In the genomic region with DNA sequence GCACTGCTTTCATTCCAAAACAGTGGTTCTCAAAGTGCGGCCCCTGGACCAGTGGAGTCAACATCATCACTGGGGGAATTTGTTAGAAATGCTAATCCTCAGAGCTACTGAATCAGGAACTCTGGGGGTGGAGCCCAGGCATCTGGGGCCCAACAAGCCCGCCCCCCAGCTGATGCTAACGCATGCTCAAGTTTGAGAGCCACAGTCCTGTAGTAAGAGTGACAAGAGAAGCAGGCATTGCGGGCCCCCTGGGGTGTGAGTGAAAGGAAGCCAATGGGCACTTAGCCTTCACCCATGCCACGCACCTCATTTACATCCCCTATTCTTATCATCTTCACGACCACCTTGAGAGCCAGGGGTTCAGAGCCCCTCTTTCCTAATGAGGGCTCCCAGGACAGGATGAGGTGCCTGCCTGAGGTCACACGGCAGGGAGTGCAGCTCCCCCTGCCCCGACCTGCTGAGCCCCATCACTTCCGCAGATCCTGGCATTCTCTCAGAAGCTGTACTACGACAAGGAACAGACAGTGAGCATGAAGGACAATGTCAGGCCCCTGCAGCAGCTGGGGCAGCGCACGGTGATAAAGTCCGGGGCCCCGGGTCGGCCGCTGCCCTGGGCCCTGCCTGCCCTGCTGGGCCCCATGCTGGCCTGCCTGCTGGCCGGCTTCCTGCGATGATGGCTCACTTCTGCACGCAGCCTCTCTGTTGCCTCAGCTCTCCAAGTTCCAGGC, we compare ENCODE assay signal across 2 cellular contexts.
TF ChIP-seq lines count a peak whose summit lies in the region.

No MANE protein-coding gene starts in this region.

TF ChIP-seq in GM23338, 12 proteins besides CTCF, POLR2A, EP300 and RAD21:
- no peak for TF ChIP-seq POLR2AphosphoS5 (IDR thresholded peaks at IDR 0.05; ENCODE audit: low read depth)
- TF ChIP-seq, protein P1, sequence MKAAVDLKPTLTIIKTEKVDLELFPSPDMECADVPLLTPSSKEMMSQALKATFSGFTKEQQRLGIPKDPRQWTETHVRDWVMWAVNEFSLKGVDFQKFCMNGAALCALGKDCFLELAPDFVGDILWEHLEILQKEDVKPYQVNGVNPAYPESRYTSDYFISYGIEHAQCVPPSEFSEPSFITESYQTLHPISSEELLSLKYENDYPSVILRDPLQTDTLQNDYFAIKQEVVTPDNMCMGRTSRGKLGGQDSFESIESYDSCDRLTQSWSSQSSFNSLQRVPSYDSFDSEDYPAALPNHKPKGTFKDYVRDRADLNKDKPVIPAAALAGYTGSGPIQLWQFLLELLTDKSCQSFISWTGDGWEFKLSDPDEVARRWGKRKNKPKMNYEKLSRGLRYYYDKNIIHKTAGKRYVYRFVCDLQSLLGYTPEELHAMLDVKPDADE (IDR thresholded peaks at IDR 0.05): 0 out of 2 replicates have a peak, but pooled peaks have one; percentile 19

TF ChIP-seq in GM12878, 131 proteins besides CTCF, POLR2A, EP300 and RAD21:
- no peak for TF ChIP-seq HDAC6 (IDR thresholded peaks at IDR 0.05; ENCODE audit: unreplicated experiment)
- TF ChIP-seq, protein P2, sequence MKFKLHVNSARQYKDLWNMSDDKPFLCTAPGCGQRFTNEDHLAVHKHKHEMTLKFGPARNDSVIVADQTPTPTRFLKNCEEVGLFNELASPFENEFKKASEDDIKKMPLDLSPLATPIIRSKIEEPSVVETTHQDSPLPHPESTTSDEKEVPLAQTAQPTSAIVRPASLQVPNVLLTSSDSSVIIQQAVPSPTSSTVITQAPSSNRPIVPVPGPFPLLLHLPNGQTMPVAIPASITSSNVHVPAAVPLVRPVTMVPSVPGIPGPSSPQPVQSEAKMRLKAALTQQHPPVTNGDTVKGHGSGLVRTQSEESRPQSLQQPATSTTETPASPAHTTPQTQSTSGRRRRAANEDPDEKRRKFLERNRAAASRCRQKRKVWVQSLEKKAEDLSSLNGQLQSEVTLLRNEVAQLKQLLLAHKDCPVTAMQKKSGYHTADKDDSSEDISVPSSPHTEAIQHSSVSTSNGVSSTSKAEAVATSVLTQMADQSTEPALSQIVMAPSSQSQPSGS (IDR thresholded peaks at IDR 0.05; ENCODE audit: low read length): no peak
- no peak for TF ChIP-seq FOS (IDR thresholded peaks at IDR 0.05; ENCODE audit: borderline replicate concordance, extremely low read depth, insufficient read length)
- TF ChIP-seq, protein P3, sequence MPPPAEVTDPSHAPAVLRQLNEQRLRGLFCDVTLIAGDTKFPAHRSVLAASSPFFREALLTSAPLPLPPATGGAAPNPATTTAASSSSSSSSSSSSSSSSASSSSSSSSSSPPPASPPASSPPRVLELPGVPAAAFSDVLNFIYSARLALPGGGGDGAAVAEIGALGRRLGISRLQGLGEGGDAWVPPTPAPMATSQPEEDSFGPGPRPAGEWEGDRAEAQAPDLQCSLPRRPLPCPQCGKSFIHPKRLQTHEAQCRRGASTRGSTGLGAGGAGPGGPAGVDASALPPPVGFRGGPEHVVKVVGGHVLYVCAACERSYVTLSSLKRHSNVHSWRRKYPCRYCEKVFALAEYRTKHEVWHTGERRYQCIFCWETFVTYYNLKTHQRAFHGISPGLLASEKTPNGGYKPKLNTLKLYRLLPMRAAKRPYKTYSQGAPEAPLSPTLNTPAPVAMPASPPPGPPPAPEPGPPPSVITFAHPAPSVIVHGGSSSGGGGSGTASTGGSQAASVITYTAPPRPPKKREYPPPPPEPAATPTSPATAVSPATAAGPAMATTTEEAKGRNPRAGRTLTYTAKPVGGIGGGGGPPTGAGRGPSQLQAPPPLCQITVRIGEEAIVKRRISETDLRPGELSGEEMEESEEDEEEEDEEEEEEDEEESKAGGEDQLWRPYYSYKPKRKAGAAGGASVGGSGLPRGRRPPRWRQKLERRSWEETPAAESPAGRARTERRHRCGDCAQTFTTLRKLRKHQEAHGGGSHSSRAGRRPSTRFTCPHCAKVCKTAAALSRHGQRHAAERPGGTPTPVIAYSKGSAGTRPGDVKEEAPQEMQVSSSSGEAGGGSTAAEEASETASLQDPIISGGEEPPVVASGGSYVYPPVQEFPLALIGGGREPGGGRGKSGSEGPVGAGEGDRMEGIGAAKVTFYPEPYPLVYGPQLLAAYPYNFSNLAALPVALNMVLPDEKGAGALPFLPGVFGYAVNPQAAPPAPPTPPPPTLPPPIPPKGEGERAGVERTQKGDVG (CRISPR knock-in tag; IDR thresholded peaks at IDR 0.05): no peak
- TF ChIP-seq PML (IDR thresholded peaks at IDR 0.05; ENCODE audit: low read length): no peak
- TF ChIP-seq STAT1 (conservative IDR thresholded peaks at IDR 0.05): no peak
- TF ChIP-seq, protein P4, sequence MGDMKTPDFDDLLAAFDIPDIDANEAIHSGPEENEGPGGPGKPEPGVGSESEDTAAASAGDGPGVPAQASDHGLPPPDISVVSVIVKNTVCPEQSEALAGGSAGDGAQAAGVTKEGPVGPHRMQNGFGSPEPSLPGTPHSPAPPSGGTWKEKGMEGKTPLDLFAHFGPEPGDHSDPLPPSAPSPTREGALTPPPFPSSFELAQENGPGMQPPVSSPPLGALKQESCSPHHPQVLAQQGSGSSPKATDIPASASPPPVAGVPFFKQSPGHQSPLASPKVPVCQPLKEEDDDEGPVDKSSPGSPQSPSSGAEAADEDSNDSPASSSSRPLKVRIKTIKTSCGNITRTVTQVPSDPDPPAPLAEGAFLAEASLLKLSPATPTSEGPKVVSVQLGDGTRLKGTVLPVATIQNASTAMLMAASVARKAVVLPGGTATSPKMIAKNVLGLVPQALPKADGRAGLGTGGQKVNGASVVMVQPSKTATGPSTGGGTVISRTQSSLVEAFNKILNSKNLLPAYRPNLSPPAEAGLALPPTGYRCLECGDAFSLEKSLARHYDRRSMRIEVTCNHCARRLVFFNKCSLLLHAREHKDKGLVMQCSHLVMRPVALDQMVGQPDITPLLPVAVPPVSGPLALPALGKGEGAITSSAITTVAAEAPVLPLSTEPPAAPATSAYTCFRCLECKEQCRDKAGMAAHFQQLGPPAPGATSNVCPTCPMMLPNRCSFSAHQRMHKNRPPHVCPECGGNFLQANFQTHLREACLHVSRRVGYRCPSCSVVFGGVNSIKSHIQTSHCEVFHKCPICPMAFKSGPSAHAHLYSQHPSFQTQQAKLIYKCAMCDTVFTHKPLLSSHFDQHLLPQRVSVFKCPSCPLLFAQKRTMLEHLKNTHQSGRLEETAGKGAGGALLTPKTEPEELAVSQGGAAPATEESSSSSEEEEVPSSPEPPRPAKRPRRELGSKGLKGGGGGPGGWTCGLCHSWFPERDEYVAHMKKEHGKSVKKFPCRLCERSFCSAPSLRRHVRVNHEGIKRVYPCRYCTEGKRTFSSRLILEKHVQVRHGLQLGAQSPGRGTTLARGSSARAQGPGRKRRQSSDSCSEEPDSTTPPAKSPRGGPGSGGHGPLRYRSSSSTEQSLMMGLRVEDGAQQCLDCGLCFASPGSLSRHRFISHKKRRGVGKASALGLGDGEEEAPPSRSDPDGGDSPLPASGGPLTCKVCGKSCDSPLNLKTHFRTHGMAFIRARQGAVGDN (IDR thresholded peaks at IDR 0.05): no peak
- TF ChIP-seq, protein P5, sequence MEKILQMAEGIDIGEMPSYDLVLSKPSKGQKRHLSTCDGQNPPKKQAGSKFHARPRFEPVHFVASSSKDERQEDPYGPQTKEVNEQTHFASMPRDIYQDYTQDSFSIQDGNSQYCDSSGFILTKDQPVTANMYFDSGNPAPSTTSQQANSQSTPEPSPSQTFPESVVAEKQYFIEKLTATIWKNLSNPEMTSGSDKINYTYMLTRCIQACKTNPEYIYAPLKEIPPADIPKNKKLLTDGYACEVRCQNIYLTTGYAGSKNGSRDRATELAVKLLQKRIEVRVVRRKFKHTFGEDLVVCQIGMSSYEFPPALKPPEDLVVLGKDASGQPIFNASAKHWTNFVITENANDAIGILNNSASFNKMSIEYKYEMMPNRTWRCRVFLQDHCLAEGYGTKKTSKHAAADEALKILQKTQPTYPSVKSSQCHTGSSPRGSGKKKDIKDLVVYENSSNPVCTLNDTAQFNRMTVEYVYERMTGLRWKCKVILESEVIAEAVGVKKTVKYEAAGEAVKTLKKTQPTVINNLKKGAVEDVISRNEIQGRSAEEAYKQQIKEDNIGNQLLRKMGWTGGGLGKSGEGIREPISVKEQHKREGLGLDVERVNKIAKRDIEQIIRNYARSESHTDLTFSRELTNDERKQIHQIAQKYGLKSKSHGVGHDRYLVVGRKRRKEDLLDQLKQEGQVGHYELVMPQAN (conservative IDR thresholded peaks at IDR 0.05): no peak
- TF ChIP-seq ASH2L (IDR thresholded peaks at IDR 0.05; ENCODE audit: borderline replicate concordance, low read depth): no peak
- TF ChIP-seq, protein P6, sequence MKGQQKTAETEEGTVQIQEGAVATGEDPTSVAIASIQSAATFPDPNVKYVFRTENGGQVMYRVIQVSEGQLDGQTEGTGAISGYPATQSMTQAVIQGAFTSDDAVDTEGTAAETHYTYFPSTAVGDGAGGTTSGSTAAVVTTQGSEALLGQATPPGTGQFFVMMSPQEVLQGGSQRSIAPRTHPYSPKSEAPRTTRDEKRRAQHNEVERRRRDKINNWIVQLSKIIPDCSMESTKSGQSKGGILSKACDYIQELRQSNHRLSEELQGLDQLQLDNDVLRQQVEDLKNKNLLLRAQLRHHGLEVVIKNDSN (IDR thresholded peaks at IDR 0.05; ENCODE audit: borderline replicate concordance, extremely low read length, insufficient read depth, low read depth, low read length): no peak
- TF ChIP-seq CHD1 (IDR thresholded peaks at IDR 0.05; ENCODE audit: low read depth, low read length): no peak
- TF ChIP-seq ZNF207 (IDR thresholded peaks at IDR 0.05; ENCODE audit: borderline replicate concordance): no peak
- no peak for TF ChIP-seq SIX5 (IDR thresholded peaks at IDR 0.05; ENCODE audit: low read depth, low read length, severe bottlenecking)
- no peak for TF ChIP-seq SRF (IDR thresholded peaks at IDR 0.05; ENCODE audit: low read depth in 2 of 2, low read length in 2 of 2)
- no peak for TF ChIP-seq BRCA1 (IDR thresholded peaks at IDR 0.05; ENCODE audit: low read depth, low read length)
- TF ChIP-seq, protein P7, sequence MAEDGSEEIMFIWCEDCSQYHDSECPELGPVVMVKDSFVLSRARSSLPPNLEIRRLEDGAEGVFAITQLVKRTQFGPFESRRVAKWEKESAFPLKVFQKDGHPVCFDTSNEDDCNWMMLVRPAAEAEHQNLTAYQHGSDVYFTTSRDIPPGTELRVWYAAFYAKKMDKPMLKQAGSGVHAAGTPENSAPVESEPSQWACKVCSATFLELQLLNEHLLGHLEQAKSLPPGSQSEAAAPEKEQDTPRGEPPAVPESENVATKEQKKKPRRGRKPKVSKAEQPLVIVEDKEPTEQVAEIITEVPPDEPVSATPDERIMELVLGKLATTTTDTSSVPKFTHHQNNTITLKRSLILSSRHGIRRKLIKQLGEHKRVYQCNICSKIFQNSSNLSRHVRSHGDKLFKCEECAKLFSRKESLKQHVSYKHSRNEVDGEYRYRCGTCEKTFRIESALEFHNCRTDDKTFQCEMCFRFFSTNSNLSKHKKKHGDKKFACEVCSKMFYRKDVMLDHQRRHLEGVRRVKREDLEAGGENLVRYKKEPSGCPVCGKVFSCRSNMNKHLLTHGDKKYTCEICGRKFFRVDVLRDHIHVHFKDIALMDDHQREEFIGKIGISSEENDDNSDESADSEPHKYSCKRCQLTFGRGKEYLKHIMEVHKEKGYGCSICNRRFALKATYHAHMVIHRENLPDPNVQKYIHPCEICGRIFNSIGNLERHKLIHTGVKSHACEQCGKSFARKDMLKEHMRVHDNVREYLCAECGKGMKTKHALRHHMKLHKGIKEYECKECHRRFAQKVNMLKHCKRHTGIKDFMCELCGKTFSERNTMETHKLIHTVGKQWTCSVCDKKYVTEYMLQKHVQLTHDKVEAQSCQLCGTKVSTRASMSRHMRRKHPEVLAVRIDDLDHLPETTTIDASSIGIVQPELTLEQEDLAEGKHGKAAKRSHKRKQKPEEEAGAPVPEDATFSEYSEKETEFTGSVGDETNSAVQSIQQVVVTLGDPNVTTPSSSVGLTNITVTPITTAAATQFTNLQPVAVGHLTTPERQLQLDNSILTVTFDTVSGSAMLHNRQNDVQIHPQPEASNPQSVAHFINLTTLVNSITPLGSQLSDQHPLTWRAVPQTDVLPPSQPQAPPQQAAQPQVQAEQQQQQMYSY (CRISPR knock-in tag; IDR thresholded peaks at IDR 0.05): no peak
- no peak for TF ChIP-seq MYB (IDR thresholded peaks at IDR 0.05; ENCODE audit: borderline replicate concordance, low read depth, low read length)
- no peak for TF ChIP-seq NR2F1 (conservative IDR thresholded peaks at IDR 0.05)
- no peak for TF ChIP-seq WRNIP1 (IDR thresholded peaks at IDR 0.05; ENCODE audit: borderline replicate concordance, low read depth, low read length)
